In genomic region chr5:52356311-52356918, GRCh38 we compare ENCODE assay signal across 9 cellular contexts.
DNase-seq lines count a peak whose midpoint lies in the region; ATAC-seq, FAIRE-seq and TF ChIP-seq lines count a peak whose summit lies in the region.
"Had no signal": no experiment of that assay in that cellular context is flagged by ENCODE, and none has a peak within 500 bp of the region (broad histone marks: within the 10 kb centered on the region; RNA-seq: fewer than 3 reads in every experiment).

No MANE protein-coding gene starts in this region.

- POLR2A ChIA-PET in CD4-positive, alpha-beta T cell (lab: Charles Lee): no interaction called here

- no peak overlapping the region for H3K27ac ChIP-seq in vagina
- H3K27ac ChIP-seq in CD4-positive, alpha-beta T cell (ENCODE audit: low read depth, low read length): no peak overlapping the region

- no peak overlapping the region for H3K27ac Mint-ChIP-seq in CD4-positive, alpha-beta T cell

- peaks cover 3% of the 10 kb centered on the region for H3K27me3 Mint-ChIP-seq in CD4-positive, alpha-beta T cell

- H3K9me3 ChIP-seq in vagina: no peaks in the 10 kb centered on the region
- H3K9me3 ChIP-seq in CD4-positive, alpha-beta T cell (ENCODE audit: control insufficient read depth, low read length): no peaks in the 10 kb centered on the region

- H3K36me3 Mint-ChIP-seq in CD4-positive, alpha-beta T cell (ENCODE audit: low read depth): no peaks in the 10 kb centered on the region

- intact Hi-C loops in vagina (cut with DNase I): loop anchor here (5.0 kb wide), 1 partner anchor 1341 kb away; no protein-coding TSS in a partner anchor
- intact Hi-C loops in CD4-positive, alpha-beta T cell (cut with DNase I, micrococcal nuclease): no loop called here

- no peak overlapping the region for H3K4me3 Mint-ChIP-seq in CD4-positive, alpha-beta T cell

- no peak for TF ChIP-seq POLR2A in vagina (IDR thresholded peaks at IDR 0.05)
- TF ChIP-seq POLR2A in GM12891 (IDR thresholded peaks at IDR 0.05; ENCODE audit: low read depth, low read length): no peak

- H3K36me3 ChIP-seq in kidney epithelial cell (ENCODE audit: control insufficient read depth, insufficient read depth, low read length): no peaks in the 10 kb centered on the region
- no peaks in the 10 kb centered on the region for H3K36me3 ChIP-seq in vagina

- CTCF ChIA-PET in CD4-positive, alpha-beta T cell (lab: Charles Lee): no interaction called here

- 0 out of 3 replicates have a peak, but pooled peaks have one; percentile 20 for ATAC-seq in SK-N-SH treated with all-trans-retinoic acid at 6 μM for 48 hours
- ATAC-seq in CD4-positive, alpha-beta T cell (ENCODE audit: poor library complexity): no peak

- no peaks in the 10 kb centered on the region for H3K9me3 Mint-ChIP-seq in CD4-positive, alpha-beta T cell

- H3K4me1 ChIP-seq in vagina: no peaks in the 10 kb centered on the region

- H3K4me1 Mint-ChIP-seq in CD4-positive, alpha-beta T cell (ENCODE audit: low read depth): no peaks in the 10 kb centered on the region

- H3K27me3 ChIP-seq in kidney epithelial cell (ENCODE audit: control insufficient read depth, insufficient read depth, low read length): no peaks in the 10 kb centered on the region
- no peaks in the 10 kb centered on the region for H3K27me3 ChIP-seq in vagina
- H3K27me3 ChIP-seq in CD4-positive, alpha-beta T cell (ENCODE audit: control insufficient read depth, insufficient read depth, low read length): no peaks in the 10 kb centered on the region

- H3K4me3 ChIP-seq in LNCaP clone FGC (ENCODE audit: low read depth, low read length) (no peak overlapping the region), kidney epithelial cell (ENCODE audit: low read depth, low read length) (no peak overlapping the region), vagina (no peak overlapping the region)

- FAIRE-seq in urothelium cell line (lab: Jason Lieb, UNC) (no peak), GM12891 (lab: Jason Lieb, UNC) (no peak)
- FAIRE-seq: endometrium had no signal

- DNase-seq in D341Med (ENCODE audit: low spot score): peak; percentile 9
- peak; percentile 8 for DNase-seq in LNCaP clone FGC (ENCODE audit: low read depth)
- no peak for DNase-seq in kidney epithelial cell (ENCODE audit: low read depth)
- no peak for DNase-seq in vagina (ENCODE audit: extremely low spot score in 2 of 2)
- no peak for DNase-seq in urothelium cell line (ENCODE audit: low spot score)
- DNase-seq in GM12891 (ENCODE audit: insufficient read length, low spot score): no peak
- no peak for DNase-seq in CD4-positive, alpha-beta T cell

- TF ChIP-seq CTCF in LNCaP clone FGC (IDR thresholded peaks at IDR 0.05; ENCODE audit: control insufficient read depth, extremely low read depth, insufficient read depth): peak; percentile 80
- TF ChIP-seq CTCF in kidney epithelial cell (IDR thresholded peaks at IDR 0.05; ENCODE audit: insufficient read depth, low read length, poor library complexity, severe bottlenecking): peak; percentile 74
- TF ChIP-seq CTCF in vagina (IDR thresholded peaks at IDR 0.05): peak in 1 of 3 experiments; percentile 36
- TF ChIP-seq CTCF in CD4-positive, alpha-beta T cell (IDR thresholded peaks at IDR 0.05): no peak

TF ChIP-seq in SK-N-SH treated with all-trans-retinoic acid at 6 μM for 48 hours, 23 proteins besides CTCF, POLR2A, EP300 and RAD21:
- no peak for TF ChIP-seq BACH2 (CRISPR knock-in tag; IDR thresholded peaks at IDR 0.05; ENCODE audit: borderline replicate concordance)
- TF ChIP-seq CSDC2 (CRISPR knock-in tag; IDR thresholded peaks at IDR 0.05): no peak
- TF ChIP-seq RARB (CRISPR knock-in tag; IDR thresholded peaks at IDR 0.05): no peak
- TF ChIP-seq CSRNP3 (CRISPR knock-in tag; IDR thresholded peaks at IDR 0.05): no peak
- no peak for TF ChIP-seq POU6F1 (CRISPR knock-in tag; IDR thresholded peaks at IDR 0.05; ENCODE audit: borderline replicate concordance, low read depth)
- no peak for TF ChIP-seq ZNF70 (CRISPR knock-in tag; IDR thresholded peaks at IDR 0.05)
- no peak for TF ChIP-seq TOX (CRISPR knock-in tag; IDR thresholded peaks at IDR 0.05; ENCODE audit: borderline replicate concordance)
- no peak for TF ChIP-seq ARNTL (CRISPR knock-in tag; IDR thresholded peaks at IDR 0.05; ENCODE audit: borderline replicate concordance, low read depth)
- TF ChIP-seq PPARA (CRISPR knock-in tag; IDR thresholded peaks at IDR 0.05; ENCODE audit: borderline replicate concordance): no peak
- no peak for TF ChIP-seq OSR1 (CRISPR knock-in tag; IDR thresholded peaks at IDR 0.05)
- TF ChIP-seq ISL1 (CRISPR knock-in tag; IDR thresholded peaks at IDR 0.05): no peak
- no peak for TF ChIP-seq GLIS3 (CRISPR knock-in tag; IDR thresholded peaks at IDR 0.05)
- no peak for TF ChIP-seq ESRRG (CRISPR knock-in tag; IDR thresholded peaks at IDR 0.05)
- TF ChIP-seq ZFP30 (CRISPR knock-in tag; IDR thresholded peaks at IDR 0.05): no peak

TF ChIP-seq in GM12891, 5 proteins besides CTCF, POLR2A, EP300 and RAD21:
- no peak for TF ChIP-seq POLR2AphosphoS5 (IDR thresholded peaks at IDR 0.05; ENCODE audit: low read depth, low read length)

Comparison
In these comparisons a context has a peak if more than half of its experiments do, and no peak if none do; other contexts are left out.
1. DNase-seq: peak in D341Med (single experiment) and LNCaP clone FGC (single experiment); none in kidney epithelial cell (single experiment), vagina (0 of 2), urothelium cell line (single experiment), GM12891 (single experiment) and CD4-positive, alpha-beta T cell (0 of 10).